In the genomic region with DNA sequence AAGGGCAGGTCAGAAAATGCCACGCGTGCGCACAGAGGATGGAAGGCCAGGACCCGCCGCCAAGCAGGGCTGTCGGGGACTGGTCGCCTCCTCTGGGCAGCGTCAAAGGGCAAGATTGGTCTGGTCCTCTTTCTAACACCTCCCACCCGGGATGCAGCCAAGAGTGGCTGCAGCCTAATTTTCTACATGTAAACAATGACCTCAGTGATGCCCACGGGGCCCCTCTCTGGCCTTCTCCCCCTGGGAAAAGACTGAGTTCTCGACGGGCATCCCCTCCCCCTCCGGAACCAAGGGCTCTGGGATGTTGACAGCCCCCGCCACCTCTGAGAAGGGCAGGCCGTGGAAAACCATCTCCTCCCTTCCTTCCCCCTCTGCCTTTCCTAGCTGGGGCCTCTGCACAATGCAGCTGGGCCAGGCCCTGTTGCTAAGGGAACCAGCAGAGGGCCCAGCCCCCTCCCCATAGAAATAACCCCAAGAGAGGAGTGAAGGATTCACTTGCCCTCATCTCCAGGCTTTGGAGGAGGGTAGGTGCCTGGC, we compare ENCODE assay signal across 1 cellular context.
TF ChIP-seq lines count a peak whose summit lies in the region.

No MANE protein-coding gene starts in this region.

TF ChIP-seq in endothelial cell of umbilical vein, 7 proteins besides CTCF, POLR2A, EP300 and RAD21:
- TF ChIP-seq EZH2 (IDR thresholded peaks at IDR 0.05; ENCODE audit: borderline replicate concordance, low read depth, low read length, severe bottlenecking) (no peak), FOS (IDR thresholded peaks at IDR 0.05; ENCODE audit: borderline replicate concordance, insufficient read depth, low read length) (no peak)
- TF ChIP-seq, protein P1, sequence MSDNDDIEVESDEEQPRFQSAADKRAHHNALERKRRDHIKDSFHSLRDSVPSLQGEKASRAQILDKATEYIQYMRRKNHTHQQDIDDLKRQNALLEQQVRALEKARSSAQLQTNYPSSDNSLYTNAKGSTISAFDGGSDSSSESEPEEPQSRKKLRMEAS (IDR thresholded peaks at IDR 0.05; ENCODE audit: insufficient read depth, insufficient read length), result no peak
